In the genomic region with DNA sequence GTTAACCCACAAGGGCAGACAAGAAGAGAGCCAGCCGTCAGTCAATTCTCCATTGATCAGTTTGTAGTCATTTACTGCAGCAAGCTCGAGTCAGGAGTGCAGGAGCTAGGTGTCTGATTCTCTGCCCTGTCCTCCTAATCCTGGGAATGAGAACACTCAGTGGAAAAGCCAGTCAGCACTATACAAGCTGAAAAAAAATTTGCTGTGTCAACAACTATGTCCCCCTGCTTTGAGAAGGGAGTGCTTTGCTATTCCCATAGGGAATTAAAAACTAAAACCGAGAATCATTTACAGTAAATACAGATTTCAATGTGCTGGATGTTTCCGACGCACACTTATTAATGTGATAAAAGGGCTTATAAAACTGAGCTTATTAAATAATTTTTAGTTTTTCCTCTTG, we compare ENCODE assay signal across 29 cellular contexts.
"Had no signal": no experiment of that assay in that cellular context is flagged by ENCODE, and none has a peak within 500 bp of the region (broad histone marks: within the 10 kb centered on the region; RNA-seq: fewer than 3 reads in every experiment).

No MANE protein-coding gene starts in this region.

- H3K4me3 ChIP-seq: ovary, psoas muscle, skin epidermis, smooth muscle cell, spleen, suprapubic skin, testis, tibial artery, transverse colon, upper lobe of right lung, uterus had no signal

- H3K4me2 ChIP-seq: smooth muscle cell had no signal

- H2AFZ ChIP-seq: parathyroid adenoma had no signal

- H3K27me3 ChIP-seq: neutrophil, ovary, spleen, suprapubic skin, testis, tibial artery, transverse colon, upper lobe of right lung, uterus had no signal

- H3K4me1 ChIP-seq: parathyroid adenoma, psoas muscle, spleen, suprapubic skin, testis, transverse colon, upper lobe of right lung, uterus had no signal

- H3K9ac ChIP-seq: parathyroid adenoma had no signal

- DNase-seq: naive thymus-derived CD4-positive, alpha-beta T cell; natural killer cell; occipital lobe; ovary; posterior cingulate gyrus; psoas muscle; right cardiac atrium; spleen; stimulated activated CD4-positive, alpha-beta T cell treated with anti-CD3 and anti-CD28 coated beads, Interleukin-12 subunit alpha, Interleukin-12 subunit beta, amount 100 ng/mL, for 4 hours; stimulated activated CD4-positive, alpha-beta T cell treated with anti-CD3 and anti-CD28 coated beads, Interleukin-1b, Interleukin-23, amount 100 ng/mL, for 48 hours; stimulated activated CD4-positive, alpha-beta T cell treated with anti-CD3 and anti-CD28 coated beads, Interleukin-4, amount 100 ng/mL, for 1 hour; stimulated activated CD4-positive, alpha-beta T cell treated with anti-CD3 and anti-CD28 coated beads, Interleukin-4, amount 100 ng/mL, for 4 hours; stimulated activated CD8-positive, alpha-beta memory T cell treated with anti-CD3 and anti-CD28 coated beads, Interleukin-4, amount 100 ng/mL, for 48 hours; stimulated activated naive CD4-positive, alpha-beta T cell; stimulated activated naive CD8-positive, alpha-beta T cell treated with anti-CD3 and anti-CD28 coated beads, Interleukin-15, amount 100 ng/mL, for 72 hours; stimulated activated naive CD8-positive, alpha-beta T cell treated with anti-CD3 and anti-CD28 coated beads, Interleukin-15, Interleukin-2, amounts not matched to agents 100 U/mL and 50 U/mL, for 24 hours; substantia nigra; testis; tibial artery; transverse colon; upper lobe of right lung; uterus had no signal

- H3K27ac ChIP-seq: neutrophil, ovary, parathyroid adenoma, psoas muscle, skin epidermis, spleen, suprapubic skin, testis, tibial artery, transverse colon, upper lobe of right lung, uterus had no signal

- H3K9me3 ChIP-seq: neutrophil, ovary, psoas muscle, spleen, suprapubic skin, testis, tibial artery, transverse colon, upper lobe of right lung, uterus had no signal

- H3K36me3 ChIP-seq: neutrophil, ovary, spleen, suprapubic skin, tibial artery, transverse colon, upper lobe of right lung, uterus had no signal

- ATAC-seq: naive thymus-derived CD4-positive, alpha-beta T cell; natural killer cell; psoas muscle; right cardiac atrium; sciatic nerve; stimulated activated memory B cell treated with anti-CD40 and anti-IgM and Interleukin-4, amounts not matched to agents 10 μg/mL and 1 μg/mL and 100 μg/mL, for 72 hours; stimulated activated naive CD8-positive, alpha-beta T cell treated with anti-CD3 and anti-CD28 coated beads, Interleukin-15, amount 100 ng/mL, for 72 hours; stimulated activated naive CD8-positive, alpha-beta T cell treated with anti-CD3 and anti-CD28 coated beads, Interleukin-15, Interleukin-2, amounts not matched to agents 100 U/mL and 50 U/mL, for 24 hours; upper lobe of right lung had no signal
